8 cellular contexts compared by ENCODE assay signal in the genomic region with DNA sequence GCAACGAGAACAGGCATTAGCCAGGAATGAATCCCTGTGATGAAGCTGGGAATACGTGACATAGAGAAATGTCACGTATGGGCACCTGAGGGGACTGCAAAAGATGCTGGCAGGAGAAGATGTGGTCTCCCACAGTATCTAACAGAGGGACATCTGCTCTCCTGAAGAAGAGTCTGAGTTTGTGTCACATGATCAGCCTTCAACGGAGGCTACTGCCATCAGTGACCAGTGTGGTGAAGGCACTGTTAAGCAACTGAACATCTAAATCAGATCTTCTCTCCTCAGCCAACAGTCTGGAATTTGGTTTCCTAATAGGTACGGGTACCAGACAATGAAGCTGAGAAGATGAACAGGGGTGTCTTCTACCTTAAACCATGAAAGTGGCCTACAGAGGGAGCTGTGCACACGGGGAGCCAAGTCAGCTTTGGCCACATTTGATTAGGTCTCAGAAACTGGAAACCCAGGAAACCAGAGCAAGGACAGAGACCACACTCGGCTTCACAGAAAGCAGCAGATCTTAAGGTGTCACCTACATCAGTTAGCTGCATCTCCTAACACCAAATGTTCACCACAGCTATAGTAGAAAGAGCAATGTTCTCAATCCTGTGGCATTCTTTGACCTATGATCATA. TPM values are rescaled to one million over a fixed set of nuclear protein-coding genes. Genes with fewer than 3 reads are reported as not detected.
DNase-seq lines count a peak whose midpoint lies in the region; ATAC-seq and TF ChIP-seq lines count a peak whose summit lies in the region.

No MANE protein-coding gene starts in this region.

- no peaks in the 10 kb centered on the region for H3K4me1 ChIP-seq in foreskin keratinocyte

- H3K9me3 Mint-ChIP-seq in activated T-cell treated with anti-CD3 and anti-CD28 coated beads, Interleukin-2, amount 50 U/mL, for 4 hours: no peaks in the 10 kb centered on the region

- peak; percentile 84 to 92 for ATAC-seq in activated T-cell treated with anti-CD3 and anti-CD28 coated beads, Interleukin-2, amount 50 U/mL, for 4 hours
- ATAC-seq in foreskin keratinocyte: peak; percentile 78

- TF ChIP-seq CTCF in GM20000 (IDR thresholded peaks at IDR 0.05; ENCODE audit: extremely low read depth, missing control alignments) (peak; percentile 56), NB4 (IDR thresholded peaks at IDR 0.05; ENCODE audit: low read depth, low read length) (peak; percentile 50), foreskin keratinocyte (conservative IDR thresholded peaks at IDR 0.05) (peak; percentile 69)

- TF ChIP-seq POLR2A in NB4 (IDR thresholded peaks at IDR 0.05; ENCODE audit: extremely low read depth, insufficient read length): no peak

- no peaks in the 10 kb centered on the region for H3K27me3 Mint-ChIP-seq in activated T-cell treated with anti-CD3 and anti-CD28 coated beads, Interleukin-2, amount 50 U/mL, for 4 hours (ENCODE audit: low read depth)

- H3K27ac ChIP-seq in foreskin keratinocyte: no peak overlapping the region

- H3K4me3 Mint-ChIP-seq in activated T-cell treated with anti-CD3 and anti-CD28 coated beads, Interleukin-2, amount 50 U/mL, for 4 hours: no peak overlapping the region

- peaks cover 44% of the 10 kb centered on the region for H3K36me3 Mint-ChIP-seq in activated T-cell treated with anti-CD3 and anti-CD28 coated beads, Interleukin-2, amount 50 U/mL, for 4 hours (ENCODE audit: insufficient read depth)

- H3K4me1 Mint-ChIP-seq in activated T-cell treated with anti-CD3 and anti-CD28 coated beads, Interleukin-2, amount 50 U/mL, for 4 hours (ENCODE audit: low read depth): peaks cover 43% of the 10 kb centered on the region

- no peak overlapping the region for H3K4me3 ChIP-seq in NB4 (ENCODE audit: low read depth, low read length)

- DNase-seq in DMS114 treated with DMSO at 0.1 percent for 48 hours (lab: John Stamatoyannopoulos, UW; ENCODE audit: unreplicated experiment): peak; percentile 11
- DNase-seq in GM20000 (ENCODE audit: low spot score): peak; percentile 57
- DNase-seq in NB4 (ENCODE audit: low read depth): peak; percentile 61
- DNase-seq in activated T-cell treated with anti-CD3 and anti-CD28 coated beads, Interleukin-2, amount 50 U/mL, for 4 hours: peak; percentile 54
- DNase-seq in foreskin keratinocyte: peak in 1 of 2 donors; percentile 29
- peak; percentile 68 for DNase-seq in stimulated activated CD4-positive, alpha-beta T cell treated with anti-CD3 and anti-CD28 coated beads, Interleukin-15, amount 100 ng/mL, for 24 hours
- DNase-seq in epidermal melanocyte (ENCODE audit: insufficient read length, low spot score): no peak
- no peak for DNase-seq in COR-L47 (lab: John Stamatoyannopoulos, UW)

- no peaks in the 10 kb centered on the region for H3K27me3 ChIP-seq in foreskin keratinocyte

RNA-seq across cellular contexts. Expression of gene BRD7, which starts 41.8 kb away (rescaled TPM):
- total RNA-seq in activated T-cell treated with anti-CD3 and anti-CD28 coated beads, Interleukin-2, amount 50 U/mL, for 4 hours: 10 to 100 TPM; 87.1 to 91.1 (median 91.0) TPM
- 71.0 and 78.8 TPM in 2 replicates for total RNA-seq in foreskin keratinocyte
- 48.7 and 58.9 TPM in 2 replicates for polyA plus RNA-seq in foreskin keratinocyte

Comparison
In these comparisons a context has a peak if more than half of its experiments do, and no peak if none do; other contexts are left out.
1. DNase-seq: peak in DMS114 treated with DMSO at 0.1 percent for 48 hours (single experiment), GM20000 (single experiment), NB4 (single experiment), activated T-cell treated with anti-CD3 and anti-CD28 coated beads, Interleukin-2, amount 50 U/mL, for 4 hours (single experiment) and stimulated activated CD4-positive, alpha-beta T cell treated with anti-CD3 and anti-CD28 coated beads, Interleukin-15, amount 100 ng/mL, for 24 hours (single experiment); none in epidermal melanocyte (single experiment) and COR-L47 (single experiment).
2. Peak in every context shown above with its lines, with median percentiles within 50 percentile points of each other: CTCF ChIP-seq.